In genomic region chr6:101803146-101803545, GRCh38 we compare ENCODE assay signal across 17 cellular contexts.
A peak's percentile ranks its signal among the peaks of the same experiment; 100 is the strongest.
DNase-seq lines count a peak whose midpoint lies in the region; ATAC-seq lines count a peak whose summit lies in the region.
"Had no signal": no experiment of that assay in that cellular context is flagged by ENCODE, and none has a peak within 500 bp of the region (broad histone marks: within the 10 kb centered on the region; RNA-seq: fewer than 3 reads in every experiment).

No MANE protein-coding gene starts in this region.

- DNase-seq in A172 (ENCODE audit: low spot score) (peak; percentile 22), HS-27A (ENCODE audit: low read depth) (peak; percentile 46), SJSA1 (ENCODE audit: low read depth in 1 of 2, low spot score in 2 of 2) (no peak), dedifferentiated amniotic fluid mesenchymal stem cell (ENCODE audit: extremely low spot score) (peak; percentile 15), NCI-H345 (lab: John Stamatoyannopoulos, UW) (no peak), KG1 (lab: John Stamatoyannopoulos, UW) (no peak), NCI-H1417 (lab: John Stamatoyannopoulos, UW) (no peak)
- DNase-seq: GM23248, Kasumi-1, MV-4-11, NCI-H1436, NCI-H2081, NCI-H526, PC-9 had no signal

- peaks cover 24% of the 10 kb centered on the region for H3K4me1 ChIP-seq in SJSA1 (replicated peaks)

- ATAC-seq in GM21737 (IDR thresholded peaks at IDR 0.05; ENCODE audit: unreplicated experiment), result no peak
- ATAC-seq: Right ventricle myocardium inferior had no signal

- peak overlapping the region; percentile 35 for H3K27ac ChIP-seq in SJSA1
- H3K27ac ChIP-seq: C4-2B, GM23248, PC-9 had no signal

- H3K36me3 ChIP-seq in SJSA1, result no peaks in the 10 kb centered on the region

- no peaks in the 10 kb centered on the region for H3K9me3 ChIP-seq in SJSA1 (replicated peaks)

- H3K27me3 ChIP-seq in SJSA1 (replicated peaks), result no peaks in the 10 kb centered on the region

- no peak overlapping the region for H3K4me3 ChIP-seq in SJSA1
- H3K4me3 ChIP-seq: GM23248, PC-9 had no signal

Comparison
In these comparisons a context has a peak if more than half of its experiments do, and no peak if none do; other contexts are left out.
1. DNase-seq: peak in A172 (single experiment), HS-27A (single experiment) and dedifferentiated amniotic fluid mesenchymal stem cell (single experiment); none in SJSA1 (0 of 2), NCI-H345 (single experiment), KG1 (single experiment) and NCI-H1417 (0 of 3).